In the genomic region with DNA sequence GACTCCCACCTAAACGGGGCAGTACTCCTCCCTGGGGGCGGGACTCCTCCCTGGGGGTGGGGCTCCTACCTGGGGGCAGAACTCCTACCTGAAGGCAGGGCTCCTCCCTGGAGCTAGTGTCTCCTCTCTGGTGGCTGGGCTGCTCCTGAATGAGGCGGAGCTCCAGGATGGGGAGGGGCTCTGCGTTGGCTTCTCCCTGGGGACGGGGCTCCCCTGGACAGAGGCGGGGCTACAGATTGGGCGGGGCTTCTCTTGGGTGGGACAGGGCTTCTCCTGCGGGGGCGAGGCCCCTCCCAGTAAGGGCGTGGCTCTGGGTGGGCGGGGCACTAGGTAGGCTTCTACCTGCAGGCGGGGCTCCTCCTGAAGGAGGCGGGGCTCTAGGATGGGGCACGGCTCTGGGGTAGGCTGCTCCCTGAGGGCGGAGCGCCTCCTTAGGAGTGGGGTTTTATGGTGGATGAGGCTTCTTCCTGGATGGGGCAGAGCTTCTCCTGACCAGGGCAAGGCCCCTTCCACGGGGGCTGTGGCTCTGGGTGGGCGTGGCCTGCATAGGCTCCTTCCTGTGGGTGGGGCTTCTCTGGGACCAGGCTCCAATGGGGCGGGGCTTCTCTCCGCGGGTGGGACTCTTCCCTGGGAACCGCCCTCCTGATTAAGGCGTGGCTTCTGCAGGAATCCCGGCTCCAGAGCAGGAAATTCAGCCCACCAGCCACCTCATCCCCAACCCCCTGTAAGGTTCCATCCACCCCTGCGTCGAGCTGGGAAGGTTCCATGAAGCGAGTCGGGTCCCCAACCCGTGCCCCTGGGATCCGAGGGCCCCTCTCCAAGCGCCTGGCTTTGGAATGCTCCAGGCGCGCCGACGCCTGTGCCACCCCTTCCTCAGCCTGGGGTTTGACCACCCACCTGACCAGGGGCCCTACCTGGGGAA, we compare ENCODE assay signal across 8 cellular contexts. TPM values are rescaled to one million over a fixed set of nuclear protein-coding genes. Genes with fewer than 3 reads are reported as not detected.
A peak's percentile ranks its signal among the peaks of the same experiment; 100 is the strongest.
DNase-seq lines count a peak whose midpoint lies in the region; ATAC-seq, FAIRE-seq and TF ChIP-seq lines count a peak whose summit lies in the region.

No MANE protein-coding gene starts in this region.

- no peak overlapping the region for H3K27ac Mint-ChIP-seq in T-cell

- H3K36me3 ChIP-seq in K562 (ENCODE audit: control insufficient read depth, insufficient read depth, low read length) = no peaks in the 10 kb centered on the region
- no peaks in the 10 kb centered on the region for H3K36me3 ChIP-seq in HepG2 (replicated peaks in 1 of 2; ENCODE audit: control insufficient read depth in 1 of 2, insufficient read depth in 2 of 2, low read length in 2 of 2)

- H3K9me3 Mint-ChIP-seq in T-cell = no peaks in the 10 kb centered on the region

- TF ChIP-seq POLR2A in K562 (conservative IDR thresholded peaks at IDR 0.05) (no peak), HepG2 (IDR thresholded peaks at IDR 0.05; ENCODE audit: insufficient read depth in 1 of 2, low read depth in 2 of 2, low read length in 2 of 2) (no peak)

- H3K9ac ChIP-seq in K562 (ENCODE audit: insufficient read depth in 1 of 2, low read depth in 2 of 2, low read length in 2 of 2) (peak overlapping the region in 1 of 2 experiments; percentile 72; a peak in 1 of 4 replicates), HepG2 (ENCODE audit: insufficient read depth, low read depth, low read length) (no peak overlapping the region)

- H3K4me1 ChIP-seq in K562 (replicated peaks in 1 of 2; ENCODE audit: control insufficient read depth in 2 of 2, insufficient read depth in 2 of 2, low read length in 2 of 2) (peaks cover 0 to 40% of the 10 kb centered on the region in 2 experiments; a peak in 3 of 5 replicates), HepG2 (ENCODE audit: insufficient read depth, low read length) (no peaks in the 10 kb centered on the region)

- H3K4me2 ChIP-seq in K562 (ENCODE audit: insufficient read depth, low read length) (peak overlapping the region; percentile 76), HepG2 (ENCODE audit: low read depth, low read length) (no peak overlapping the region)

- H3K4me3 ChIP-seq in K562 (peak overlapping the region; percentile 45), HepG2 (replicated peaks in 1 of 3; ENCODE audit: insufficient read depth in 1 of 3, low read depth in 2 of 3, low read length in 3 of 3) (no peak overlapping the region)

- in situ Hi-C loops in K562 (cut with MboI) (no loop called here), HepG2 (cut with HindIII; ENCODE audit: extremely low pct_ligation_motif_present, low pct_unique_long_range_greater_than_20kb) (no loop called here)

- peak; percentile 21 to 78 for DNase-seq in NCI-H526 (lab: John Stamatoyannopoulos, UW)
- DNase-seq in NCI-H526 treated with DMSO at 0.1 percent for 48 hours (lab: John Stamatoyannopoulos, UW) = no peak
- peak; percentile 14 to 77 (median 46) for DNase-seq in T-cell
- DNase-seq in K562 (ENCODE audit: extremely low read depth in 1 of 4, low spot score in 3 of 4) = peak; percentile 82 to 97 (median 92)
- no peak for DNase-seq in HepG2 (ENCODE audit: low spot score)
- peak; percentile 48 to 75 for DNase-seq in stimulated activated CD8-positive, alpha-beta memory T cell treated with anti-CD3 and anti-CD28 coated beads, Interleukin-15, amount 100 ng/mL, for 48 hours (ENCODE audit: low read depth in 2 of 2)

- BruUV-seq in K562 (replicated peaks; lab: Mats Ljungman, UMichigan) = no TSS peak
- BruUV-seq in HepG2 (replicated peaks; lab: Mats Ljungman, UMichigan) = no TSS peak

- 20% methylated on average over 35 of the region's 35 CpGs for WGBS in K562 (ENCODE audit: insufficient coverage, low coverage, missing lambda C conversion rate)
- WGBS in HepG2 (ENCODE audit: low lambda C conversion rate) = 27% methylated on average over 3 of the region's 35 CpGs

- H3K27me3 Mint-ChIP-seq in T-cell = peaks cover 18 to 34% of the 10 kb centered on the region in 2 donors

- H3K9me3 ChIP-seq in K562 (replicated peaks; ENCODE audit: control insufficient read depth, insufficient read depth, low read depth, low read length) (no peaks in the 10 kb centered on the region), HepG2 (ENCODE audit: low read length) (no peaks in the 10 kb centered on the region)

- peak; percentile 82 for FAIRE-seq in K562 (lab: Jason Lieb, UNC)
- no peak for FAIRE-seq in HepG2 (lab: Jason Lieb, UNC)

- TF ChIP-seq RAD21 in K562 (CRISPR knock-in tag; conservative IDR thresholded peaks at IDR 0.05 in 1 of 2, IDR thresholded peaks at IDR 0.05 in 1 of 2) (no peak), HepG2 (CRISPR knock-in tag; IDR thresholded peaks at IDR 0.05) (no peak)

- POLR2A ChIA-PET in T-cell (lab: Charles Lee) = interaction anchor here in 1 of 2 donors (0.6 kb wide), 1 partner anchor 399 kb away, joined by 4 read pairs; no protein-coding TSS in a partner anchor
- POLR2A ChIA-PET in K562 (lab: Yijun Ruan, JAX) = interaction anchor here (0.6 to 3.5 kb wide), 3 partner anchors 23 to 40 kb away, joined by 3 to 18 read pairs (median 4); a partner anchor contains a TSS
- POLR2A ChIA-PET in HepG2 (lab: Yijun Ruan, JAX) = no interaction called here

- H3K9me1 ChIP-seq in K562 (ENCODE audit: control insufficient read depth, insufficient read depth, low read length) = no peaks in the 10 kb centered on the region

- TF ChIP-seq CTCF in K562 (IDR thresholded peaks at IDR 0.05 in 2 of 3, conservative IDR thresholded peaks at IDR 0.05 in 1 of 3; ENCODE audit: insufficient read depth in 2 of 3, low read depth in 1 of 3, low read length in 3 of 3) = no peak
- no peak for TF ChIP-seq CTCF in HepG2 (CRISPR knock-in tag; IDR thresholded peaks at IDR 0.05)

- no peaks in the 10 kb centered on the region for H4K20me1 ChIP-seq in K562 (replicated peaks; ENCODE audit: control insufficient read depth, insufficient read depth, low read length)
- H4K20me1 ChIP-seq in HepG2 (ENCODE audit: insufficient read depth, low read length) = no peaks in the 10 kb centered on the region

- peaks cover 0 to 16% of the 10 kb centered on the region in 2 experiments; a peak in 3 of 5 replicates for H3K27me3 ChIP-seq in K562 (ENCODE audit: control insufficient read depth in 2 of 2, insufficient read depth in 2 of 2, low read length in 2 of 2)
- peaks cover 8 to 30% of the 10 kb centered on the region in 2 experiments; a peak in 4 of 5 replicates for H3K27me3 ChIP-seq in HepG2 (ENCODE audit: control insufficient read depth in 1 of 2, insufficient read depth in 2 of 2, low read length in 2 of 2)

- intact Hi-C loops in K562 (cut with micrococcal nuclease) = no loop called here
- intact Hi-C loops in HepG2 (cut with micrococcal nuclease; ENCODE audit: unreplicated experiment) = no loop called here

- CTCF ChIA-PET in T-cell (lab: Charles Lee) (interaction anchor here (0.6 to 1.5 kb wide), 3 partner anchors 107 to 1854 kb away, joined by 3 to 8 read pairs (median 6); no protein-coding TSS in a partner anchor), K562 (lab: Yijun Ruan, JAX; ENCODE audit: low intra/inter-chr PET ratio) (no interaction called here), HepG2 (lab: Yijun Ruan, JAX; ENCODE audit: low intra/inter-chr PET ratio, low total read pairs) (no interaction called here)

- H3K79me2 ChIP-seq in K562 (ENCODE audit: control insufficient read depth, insufficient read depth, low read length) = no peaks in the 10 kb centered on the region
- H3K79me2 ChIP-seq in HepG2 (ENCODE audit: insufficient read depth, low read length) = no peaks in the 10 kb centered on the region

- ATAC-seq in T-cell (replicated peaks in 1 of 4) = peak in 3 of 4 experiments; percentile 58 to 63 (median 60)
- peak; percentile 93 for ATAC-seq in K562
- 0 out of 3 replicates have a peak, but pooled peaks have one; percentile 13 for ATAC-seq in HepG2
- ATAC-seq in GM18907 (IDR thresholded peaks at IDR 0.05; ENCODE audit: unreplicated experiment) = no peak
- ATAC-seq in HG02973 (IDR thresholded peaks at IDR 0.05; ENCODE audit: unreplicated experiment) = no peak

- H3K27ac ChIP-seq in K562 (ENCODE audit: extremely low read depth, low read depth, low read length) (no peak overlapping the region), HepG2 (ENCODE audit: extremely low read length, insufficient read depth, low read length) (no peak overlapping the region)

- peak overlapping the region; percentile 88 for H2AFZ ChIP-seq in K562 (ENCODE audit: low read depth, low read length)
- no peak overlapping the region for H2AFZ ChIP-seq in HepG2 (ENCODE audit: low read length)

- TF ChIP-seq EP300 in K562 (IDR thresholded peaks at IDR 0.05; ENCODE audit: low read length) (no peak), HepG2 (IDR thresholded peaks at IDR 0.05; ENCODE audit: low read depth in 2 of 2, low read length in 2 of 2) (no peak), HepG2 (CRISPR knock-in tag; IDR thresholded peaks at IDR 0.05; ENCODE audit: borderline replicate concordance) (no peak)

- no peaks in the 10 kb centered on the region for H3K36me3 Mint-ChIP-seq in T-cell

- peaks cover 8 to 17% (median 10%) of the 10 kb centered on the region in 3 donors for H3K4me1 Mint-ChIP-seq in T-cell

- peak overlapping the region; percentile 55 to 65 (median 60) for H3K4me3 Mint-ChIP-seq in T-cell

RNA-seq across cellular contexts. Expression of a gene that starts 22.7 kb away (rescaled TPM):
- total RNA-seq in T-cell (100 to 1,000 TPM; 232 to 309 (median 258) TPM), K562 (2014; rRNA removed) (325 and 442 TPM in 2 replicates), K562 (2014; rRNA removed; fragmentation: Illumina TruSeq; extraction: Trizol) (120 and 140 TPM in 2 replicates), K562 (2015; rRNA removed; fragmentation: Illumina TruSeq; extraction: Trizol) (192 and 198 TPM in 2 replicates), K562 (2021) (472 and 483 TPM in 2 replicates), HepG2 (2016; rRNA removed; fragmentation: Illumina TruSeq; extraction: Trizol) (186 and 210 TPM in 2 replicates)
- total RNA-seq in K562 (2011; cell fraction: chromatin; rRNA removed; ENCODE audit: low replicate concordance) = 99.7 and 210 TPM in 2 replicates
- 245 and 251 TPM in 2 replicates for total RNA-seq in K562 (2011; cell fraction: nucleolus; rRNA removed)
- total RNA-seq in K562 (2011; cell fraction: nucleoplasm; rRNA removed) = 187 and 199 TPM in 2 replicates
- polyA plus RNA-seq in K562 (2011; rRNA removed) (351 and 621 TPM in 2 replicates), K562 (2014; fragmentation: Illumina TruSeq; extraction: Trizol) (593 and 811 TPM in 2 replicates), K562 (2014; fragmentation: Nextera tagmentation; extraction: Ambion mirVana) (100 to 1,000 TPM in 1 of 2 experiments, 10 to 100 TPM in 1; 69.8 to 232 TPM), K562 (2014; rRNA removed) (435 and 476 TPM in 2 replicates), HepG2 (2011; rRNA removed) (327 and 337 TPM in 2 replicates)
- polyA plus RNA-seq in K562 (2011; cell fraction: cytosol; rRNA removed) = 776 and 1,036 TPM in 2 replicates
- polyA plus RNA-seq in K562 (2011; cell fraction: nucleus; rRNA removed) = 257 and 274 TPM in 2 replicates
- polyA plus RNA-seq in K562 (2012) = 485 and 750 TPM in 2 replicates
- polyA minus RNA-seq in K562 (2011; rRNA and poly(A)+ RNA removed) = 408 and 480 TPM in 2 replicates
- polyA minus RNA-seq in K562 (2011; cell fraction: cytosol; rRNA and poly(A)+ RNA removed) = 429 and 660 TPM in 2 replicates
- 68.0 and 128 TPM in 2 replicates for polyA minus RNA-seq in K562 (2011; cell fraction: nucleus; rRNA and poly(A)+ RNA removed)
- 81.7 and 86.1 TPM in 2 replicates for total RNA-seq in HepG2 (2016; cell fraction: cytosol; rRNA removed; fragmentation: Illumina TruSeq; extraction: Trizol; ENCODE audit: low read depth)
- total RNA-seq in HepG2 (2016; cell fraction: insoluble cytoplasmic fraction; rRNA removed; fragmentation: Illumina TruSeq; extraction: Trizol) = 189 and 192 TPM in 2 replicates
- total RNA-seq in HepG2 (2016; cell fraction: membrane; rRNA removed; fragmentation: Illumina TruSeq; extraction: Trizol) = 147 and 149 TPM in 2 replicates
- total RNA-seq in HepG2 (2016; cell fraction: nucleus; rRNA removed; fragmentation: Illumina TruSeq; extraction: Trizol) = 107 and 112 TPM in 2 replicates
- polyA plus RNA-seq in HepG2 (2011; cell fraction: cytosol; rRNA removed) = 324 and 458 TPM in 2 replicates
- polyA plus RNA-seq in HepG2 (2011; cell fraction: nucleus; rRNA removed) = 231 and 250 TPM in 2 replicates
- 231 and 263 TPM in 2 replicates for polyA plus RNA-seq in HepG2 (2012)
- polyA plus RNA-seq in HepG2 (2016; cell fraction: cytosol; fragmentation: Illumina TruSeq; extraction: Trizol; ENCODE audit: low read depth) = 82.3 and 83.9 TPM in 2 replicates
- 300 and 336 TPM in 2 replicates for polyA plus RNA-seq in HepG2 (2016; cell fraction: insoluble cytoplasmic fraction; fragmentation: Illumina TruSeq; extraction: Trizol; ENCODE audit: low read depth)
- polyA plus RNA-seq in HepG2 (2016; cell fraction: membrane; fragmentation: Illumina TruSeq; extraction: Trizol; ENCODE audit: low read depth) = 127 and 132 TPM in 2 replicates
- polyA plus RNA-seq in HepG2 (2016; cell fraction: nucleus; fragmentation: Illumina TruSeq; extraction: Trizol; ENCODE audit: insufficient read depth, low read depth) = 254 and 261 TPM in 2 replicates
- 586 and 708 TPM in 2 replicates for polyA minus RNA-seq in HepG2 (2011; rRNA and poly(A)+ RNA removed; ENCODE audit: low replicate concordance)
- polyA minus RNA-seq in HepG2 (2011; cell fraction: cytosol; rRNA and poly(A)+ RNA removed) = 237 and 248 TPM in 2 replicates
- polyA minus RNA-seq in HepG2 (2011; cell fraction: nucleus; rRNA and poly(A)+ RNA removed) = 85.8 and 86.9 TPM in 2 replicates

RNA-seq across cellular contexts. Expression of a gene that starts 43.3 kb away (rescaled TPM):
- 10 to 100 TPM; 19.7 to 34.0 (median 32.3) TPM for total RNA-seq in T-cell
- 16.4 and 31.0 TPM in 2 replicates for total RNA-seq in K562 (2011; cell fraction: chromatin; rRNA removed; ENCODE audit: low replicate concordance)
- 27.0 and 28.6 TPM in 2 replicates for total RNA-seq in K562 (2011; cell fraction: nucleolus; rRNA removed)
- total RNA-seq in K562 (2011; cell fraction: nucleoplasm; rRNA removed) = 20.4 and 20.5 TPM in 2 replicates
- total RNA-seq in K562 (2014; rRNA removed) = 42.2 and 50.8 TPM in 2 replicates
- total RNA-seq in K562 (2014; rRNA removed; fragmentation: Illumina TruSeq; extraction: Trizol) = 4.9 and 8.3 TPM in 2 replicates
- total RNA-seq in K562 (2015; rRNA removed; fragmentation: Illumina TruSeq; extraction: Trizol) = 18.9 and 23.2 TPM in 2 replicates
- 38.2 and 41.8 TPM in 2 replicates for total RNA-seq in K562 (2021)
- polyA plus RNA-seq in K562 (2011; rRNA removed) = 10.8 and 15.6 TPM in 2 replicates
- 12.7 and 22.3 TPM in 2 replicates for polyA plus RNA-seq in K562 (2011; cell fraction: cytosol; rRNA removed)
- 44.7 and 65.7 TPM in 2 replicates for polyA plus RNA-seq in K562 (2011; cell fraction: nucleus; rRNA removed)
- 28.9 and 30.6 TPM in 2 replicates for polyA plus RNA-seq in K562 (2012)
- polyA plus RNA-seq in K562 (2014; fragmentation: Illumina TruSeq; extraction: Trizol) = 12.5 and 20.9 TPM in 2 replicates
- 1 to 10 TPM; 3.2 to 3.8 TPM for polyA plus RNA-seq in K562 (2014; fragmentation: Nextera tagmentation; extraction: Ambion mirVana)
- polyA plus RNA-seq in K562 (2014; rRNA removed) = 34.3 and 48.7 TPM in 2 replicates
- 1.9 and 2.0 TPM in 2 replicates for polyA minus RNA-seq in K562 (2011; rRNA and poly(A)+ RNA removed)
- polyA minus RNA-seq in K562 (2011; cell fraction: cytosol; rRNA and poly(A)+ RNA removed) = 2.3 and 5.9 TPM in 2 replicates
- 6.9 and 8.2 TPM in 2 replicates for polyA minus RNA-seq in K562 (2011; cell fraction: nucleus; rRNA and poly(A)+ RNA removed)
- total RNA-seq in HepG2 (2016; rRNA removed; fragmentation: Illumina TruSeq; extraction: Trizol) = 14.2 and 19.3 TPM in 2 replicates
- total RNA-seq in HepG2 (2016; cell fraction: cytosol; rRNA removed; fragmentation: Illumina TruSeq; extraction: Trizol; ENCODE audit: low read depth) = 3.6 and 3.9 TPM in 2 replicates
- 12.7 and 19.3 TPM in 2 replicates for total RNA-seq in HepG2 (2016; cell fraction: insoluble cytoplasmic fraction; rRNA removed; fragmentation: Illumina TruSeq; extraction: Trizol)
- 5.2 and 7.7 TPM in 2 replicates for total RNA-seq in HepG2 (2016; cell fraction: membrane; rRNA removed; fragmentation: Illumina TruSeq; extraction: Trizol)
- total RNA-seq in HepG2 (2016; cell fraction: nucleus; rRNA removed; fragmentation: Illumina TruSeq; extraction: Trizol) = 10.2 and 14.8 TPM in 2 replicates
- polyA plus RNA-seq in HepG2 (2011; rRNA removed) = 8.1 and 8.8 TPM in 2 replicates
- 5.5 and 9.0 TPM in 2 replicates for polyA plus RNA-seq in HepG2 (2011; cell fraction: cytosol; rRNA removed)
- 34.5 and 36.2 TPM in 2 replicates for polyA plus RNA-seq in HepG2 (2011; cell fraction: nucleus; rRNA removed)
- polyA plus RNA-seq in HepG2 (2012) = 6.8 and 7.0 TPM in 2 replicates
- polyA plus RNA-seq in HepG2 (2016; cell fraction: cytosol; fragmentation: Illumina TruSeq; extraction: Trizol; ENCODE audit: low read depth) = 2.9 and 3.3 TPM in 2 replicates
- polyA plus RNA-seq in HepG2 (2016; cell fraction: insoluble cytoplasmic fraction; fragmentation: Illumina TruSeq; extraction: Trizol; ENCODE audit: low read depth) = 14.4 and 15.4 TPM in 2 replicates
- 4.2 TPM in 2 replicates for polyA plus RNA-seq in HepG2 (2016; cell fraction: membrane; fragmentation: Illumina TruSeq; extraction: Trizol; ENCODE audit: low read depth)
- 35.0 and 36.9 TPM in 2 replicates for polyA plus RNA-seq in HepG2 (2016; cell fraction: nucleus; fragmentation: Illumina TruSeq; extraction: Trizol; ENCODE audit: insufficient read depth, low read depth)
- polyA minus RNA-seq in HepG2 (2011; rRNA and poly(A)+ RNA removed; ENCODE audit: low replicate concordance) = 3.9 and 4.2 TPM in 2 replicates
- polyA minus RNA-seq in HepG2 (2011; cell fraction: cytosol; rRNA and poly(A)+ RNA removed) = 1.2 and 2.6 TPM in 2 replicates
- polyA minus RNA-seq in HepG2 (2011; cell fraction: nucleus; rRNA and poly(A)+ RNA removed) = 2.7 and 3.4 TPM in 2 replicates

RNA-seq across cellular contexts. Expression of a gene that starts 49.3 kb away (rescaled TPM):
- total RNA-seq in T-cell (10 to 100 TPM; 49.7 to 63.5 (median 55.9) TPM), K562 (2014; rRNA removed) (228 and 230 TPM in 2 replicates), K562 (2014; rRNA removed; fragmentation: Illumina TruSeq; extraction: Trizol) (26.7 and 47.2 TPM in 2 replicates), K562 (2015; rRNA removed; fragmentation: Illumina TruSeq; extraction: Trizol) (83.8 and 90.1 TPM in 2 replicates), K562 (2021) (112 and 120 TPM in 2 replicates), HepG2 (2016; rRNA removed; fragmentation: Illumina TruSeq; extraction: Trizol) (92.9 and 97.9 TPM in 2 replicates)
- total RNA-seq in K562 (2011; cell fraction: chromatin; rRNA removed; ENCODE audit: low replicate concordance) = 49.1 and 124 TPM in 2 replicates
- total RNA-seq in K562 (2011; cell fraction: nucleolus; rRNA removed) = 125 and 127 TPM in 2 replicates
- 91.0 and 99.2 TPM in 2 replicates for total RNA-seq in K562 (2011; cell fraction: nucleoplasm; rRNA removed)
- polyA plus RNA-seq in K562 (2011; rRNA removed) (65.9 and 115 TPM in 2 replicates), K562 (2014; fragmentation: Illumina TruSeq; extraction: Trizol) (81.0 and 93.0 TPM in 2 replicates), K562 (2014; fragmentation: Nextera tagmentation; extraction: Ambion mirVana) (10 to 100 TPM; 34.9 to 77.0 TPM), K562 (2014; rRNA removed) (154 and 166 TPM in 2 replicates), HepG2 (2011; rRNA removed) (58.6 and 74.8 TPM in 2 replicates)
- polyA plus RNA-seq in K562 (2011; cell fraction: cytosol; rRNA removed) = 142 and 334 TPM in 2 replicates
- polyA plus RNA-seq in K562 (2011; cell fraction: nucleus; rRNA removed) = 277 and 406 TPM in 2 replicates
- polyA plus RNA-seq in K562 (2012) = 90.3 and 111 TPM in 2 replicates
- polyA minus RNA-seq in K562 (2011; rRNA and poly(A)+ RNA removed) = 25.6 and 46.0 TPM in 2 replicates
- 61.9 and 66.6 TPM in 2 replicates for polyA minus RNA-seq in K562 (2011; cell fraction: cytosol; rRNA and poly(A)+ RNA removed)
- polyA minus RNA-seq in K562 (2011; cell fraction: nucleus; rRNA and poly(A)+ RNA removed) = 48.2 and 76.1 TPM in 2 replicates
- 49.0 and 60.3 TPM in 2 replicates for total RNA-seq in HepG2 (2016; cell fraction: cytosol; rRNA removed; fragmentation: Illumina TruSeq; extraction: Trizol; ENCODE audit: low read depth)
- 86.6 and 104 TPM in 2 replicates for total RNA-seq in HepG2 (2016; cell fraction: insoluble cytoplasmic fraction; rRNA removed; fragmentation: Illumina TruSeq; extraction: Trizol)
- 54.0 and 72.4 TPM in 2 replicates for total RNA-seq in HepG2 (2016; cell fraction: membrane; rRNA removed; fragmentation: Illumina TruSeq; extraction: Trizol)
- 52.4 and 56.0 TPM in 2 replicates for total RNA-seq in HepG2 (2016; cell fraction: nucleus; rRNA removed; fragmentation: Illumina TruSeq; extraction: Trizol)
- 43.3 and 107 TPM in 2 replicates for polyA plus RNA-seq in HepG2 (2011; cell fraction: cytosol; rRNA removed)
- polyA plus RNA-seq in HepG2 (2011; cell fraction: nucleus; rRNA removed) = 195 and 229 TPM in 2 replicates
- polyA plus RNA-seq in HepG2 (2012) = 31.6 and 40.6 TPM in 2 replicates
- polyA plus RNA-seq in HepG2 (2016; cell fraction: cytosol; fragmentation: Illumina TruSeq; extraction: Trizol; ENCODE audit: low read depth) = 37.6 and 50.2 TPM in 2 replicates
- 96.5 and 99.2 TPM in 2 replicates for polyA plus RNA-seq in HepG2 (2016; cell fraction: insoluble cytoplasmic fraction; fragmentation: Illumina TruSeq; extraction: Trizol; ENCODE audit: low read depth)
- 41.3 and 57.8 TPM in 2 replicates for polyA plus RNA-seq in HepG2 (2016; cell fraction: membrane; fragmentation: Illumina TruSeq; extraction: Trizol; ENCODE audit: low read depth)
- polyA plus RNA-seq in HepG2 (2016; cell fraction: nucleus; fragmentation: Illumina TruSeq; extraction: Trizol; ENCODE audit: insufficient read depth, low read depth) = 81.1 and 106 TPM in 2 replicates
- 52.6 and 85.2 TPM in 2 replicates for polyA minus RNA-seq in HepG2 (2011; rRNA and poly(A)+ RNA removed; ENCODE audit: low replicate concordance)
- 25.1 and 31.5 TPM in 2 replicates for polyA minus RNA-seq in HepG2 (2011; cell fraction: cytosol; rRNA and poly(A)+ RNA removed)
- 29.2 and 32.2 TPM in 2 replicates for polyA minus RNA-seq in HepG2 (2011; cell fraction: nucleus; rRNA and poly(A)+ RNA removed)

RNA-seq across cellular contexts. Expression of a gene that starts 53.0 kb away (rescaled TPM):
- total RNA-seq in T-cell = under 1 TPM in 2 of 5 donors, not detected in 3; 0.10 to 0.28 TPM
- total RNA-seq in K562 (2011; cell fraction: chromatin; rRNA removed; ENCODE audit: low replicate concordance) = not detected in 2 replicates
- total RNA-seq in K562 (2011; cell fraction: nucleolus; rRNA removed) = not detected in 2 replicates
- total RNA-seq in K562 (2011; cell fraction: nucleoplasm; rRNA removed) = not detected in 2 replicates
- not detected in 2 replicates for total RNA-seq in K562 (2014; rRNA removed)
- not detected in 2 replicates for total RNA-seq in K562 (2014; rRNA removed; fragmentation: Illumina TruSeq; extraction: Trizol)
- not detected in 2 replicates for total RNA-seq in K562 (2015; rRNA removed; fragmentation: Illumina TruSeq; extraction: Trizol)
- total RNA-seq in K562 (2021) = not detected in 2 replicates
- not detected in 2 replicates for polyA plus RNA-seq in K562 (2011; rRNA removed)
- polyA plus RNA-seq in K562 (2011; cell fraction: cytosol; rRNA removed) = not detected in 2 replicates
- polyA plus RNA-seq in K562 (2011; cell fraction: nucleus; rRNA removed) = not detected in 2 replicates
- polyA plus RNA-seq in K562 (2012) = not detected in 2 replicates
- polyA plus RNA-seq in K562 (2014; fragmentation: Illumina TruSeq; extraction: Trizol) = not detected in 2 replicates
- polyA plus RNA-seq in K562 (2014; fragmentation: Nextera tagmentation; extraction: Ambion mirVana) = not detected
- not detected in 2 replicates for polyA plus RNA-seq in K562 (2014; rRNA removed)
- polyA minus RNA-seq in K562 (2011; rRNA and poly(A)+ RNA removed) = not detected in 2 replicates
- not detected in 2 replicates for polyA minus RNA-seq in K562 (2011; cell fraction: cytosol; rRNA and poly(A)+ RNA removed)
- not detected in 2 replicates for polyA minus RNA-seq in K562 (2011; cell fraction: nucleus; rRNA and poly(A)+ RNA removed)
- not detected in 2 replicates for total RNA-seq in HepG2 (2016; rRNA removed; fragmentation: Illumina TruSeq; extraction: Trizol)
- not detected in 2 replicates for total RNA-seq in HepG2 (2016; cell fraction: cytosol; rRNA removed; fragmentation: Illumina TruSeq; extraction: Trizol; ENCODE audit: low read depth)
- total RNA-seq in HepG2 (2016; cell fraction: insoluble cytoplasmic fraction; rRNA removed; fragmentation: Illumina TruSeq; extraction: Trizol) = not detected in 2 replicates
- total RNA-seq in HepG2 (2016; cell fraction: membrane; rRNA removed; fragmentation: Illumina TruSeq; extraction: Trizol) = not detected in 2 replicates
- total RNA-seq in HepG2 (2016; cell fraction: nucleus; rRNA removed; fragmentation: Illumina TruSeq; extraction: Trizol) = not detected in 2 replicates
- not detected in 2 replicates for polyA plus RNA-seq in HepG2 (2011; rRNA removed)
- polyA plus RNA-seq in HepG2 (2011; cell fraction: cytosol; rRNA removed) = not detected in 2 replicates
- polyA plus RNA-seq in HepG2 (2011; cell fraction: nucleus; rRNA removed) = not detected in 2 replicates
- polyA plus RNA-seq in HepG2 (2012) = not detected in 2 replicates
- not detected in 2 replicates for polyA plus RNA-seq in HepG2 (2016; cell fraction: cytosol; fragmentation: Illumina TruSeq; extraction: Trizol; ENCODE audit: low read depth)
- polyA plus RNA-seq in HepG2 (2016; cell fraction: insoluble cytoplasmic fraction; fragmentation: Illumina TruSeq; extraction: Trizol; ENCODE audit: low read depth) = not detected in 2 replicates
- not detected in 2 replicates for polyA plus RNA-seq in HepG2 (2016; cell fraction: membrane; fragmentation: Illumina TruSeq; extraction: Trizol; ENCODE audit: low read depth)
- not detected in 2 replicates for polyA plus RNA-seq in HepG2 (2016; cell fraction: nucleus; fragmentation: Illumina TruSeq; extraction: Trizol; ENCODE audit: insufficient read depth, low read depth)
- polyA minus RNA-seq in HepG2 (2011; rRNA and poly(A)+ RNA removed; ENCODE audit: low replicate concordance) = not detected in 2 replicates
- not detected in 2 replicates for polyA minus RNA-seq in HepG2 (2011; cell fraction: cytosol; rRNA and poly(A)+ RNA removed)
- polyA minus RNA-seq in HepG2 (2011; cell fraction: nucleus; rRNA and poly(A)+ RNA removed) = not detected in 2 replicates

Comparison
In these comparisons a context has a peak if more than half of its experiments do, and no peak if none do; other contexts are left out.
1. DNase-seq: peak in NCI-H526 (2 of 2), T-cell (34 of 34), K562 (4 of 4) and stimulated activated CD8-positive, alpha-beta memory T cell treated with anti-CD3 and anti-CD28 coated beads, Interleukin-15, amount 100 ng/mL, for 48 hours (2 of 2); none in NCI-H526 treated with DMSO at 0.1 percent for 48 hours (single experiment) and HepG2 (single experiment).
2. ATAC-seq: peak in T-cell (3 of 4), K562 (single experiment) and HepG2 (single experiment); none in GM18907 (single experiment) and HG02973 (single experiment).
3. CTCF ChIA-PET loops: an anchor here in T-cell (0.6 to 1.5 kb wide); none called in K562 and HepG2.